In genomic region chr4:39976945-39977488, GRCh38 we compare ENCODE assay signal across 8 cellular contexts. TPM values are rescaled to one million over a fixed set of nuclear protein-coding genes. Genes with fewer than 3 reads are reported as not detected.
A peak's percentile ranks its signal among the peaks of the same experiment; 100 is the strongest.
DNase-seq lines count a peak whose midpoint lies in the region; ATAC-seq and TF ChIP-seq lines count a peak whose summit lies in the region.

No MANE protein-coding gene starts in this region.

- peaks cover 11% of the 10 kb centered on the region; the same call in 1 of the 2 replicates for H3F3A ChIP-seq in SU-DHL-6 (ENCODE audit: insufficient read depth)

- no peak for TF ChIP-seq POLR2A in gastrocnemius medialis (IDR thresholded peaks at IDR 0.05)

- H3K4me3 ChIP-seq in SU-DHL-6 (ENCODE audit: insufficient read depth, low read length, poor library complexity, severe bottlenecking) (peak overlapping the region; percentile 95), gastrocnemius medialis (peak overlapping the region; percentile 74 to 96 (median 94))

- no peaks in the 10 kb centered on the region for H3K9me2 ChIP-seq in SU-DHL-6 (replicated peaks; ENCODE audit: insufficient read depth, low read length)

- H3K27ac ChIP-seq in SU-DHL-6 (ENCODE audit: low read depth, low read length) = peak overlapping the region; percentile 79
- H3K27ac ChIP-seq in gastrocnemius medialis = peak overlapping the region; percentile 95 to 99 (median 98)

- peak overlapping the region; percentile 92 for H3K4me2 ChIP-seq in SU-DHL-6 (ENCODE audit: low read depth, low read length, poor library complexity, severe bottlenecking)

- peak; percentile 31 for DNase-seq in AG08396 (ENCODE audit: low spot score)
- DNase-seq in GM19238 (ENCODE audit: insufficient read length, low spot score) = peak; percentile 35
- DNase-seq in anterior cingulate cortex (lab: John Stamatoyannopoulos, UW) = peak in 46 of 58 donors; percentile 14 to 86 (median 52)
- DNase-seq in hypothalamus (lab: John Stamatoyannopoulos, UW) = peak in 40 of 51 donors; percentile 15 to 85 (median 56)
- peak in 1 of 2 donors; percentile 4 for DNase-seq in gastrocnemius medialis
- DNase-seq in NCI-H774 (lab: John Stamatoyannopoulos, UW) = no peak

- ATAC-seq in HG03354 (IDR thresholded peaks at IDR 0.05; ENCODE audit: poor library complexity, severe bottlenecking, unreplicated experiment) (peak; percentile 31), gastrocnemius medialis (peak; percentile 37 to 46)

- peaks cover 10 to 11% of the 10 kb centered on the region in 2 donors for H3K4me1 ChIP-seq in gastrocnemius medialis

- in situ Hi-C loops in gastrocnemius medialis (cut with MboI; ENCODE audit: low sequenced_read_pairs in 4 of 4) = loop anchor here (5.0 to 10.0 kb wide), 4 partner anchors 282 to 512 kb away; partner anchors contain the start of gene UBE2K (in 2 of the 4)

- H3K27me3 ChIP-seq in SU-DHL-6 (ENCODE audit: low read length) (no peaks in the 10 kb centered on the region), gastrocnemius medialis (no peaks in the 10 kb centered on the region)

- intact Hi-C loops in gastrocnemius medialis (cut with DNase I; ENCODE audit: low total_unique reads) = loop anchor here (1.0 kb wide), 5 partner anchors 80 to 508 kb away; partner anchors contain the start of genes UBE2K and UGDH

- H4K20me1 ChIP-seq in SU-DHL-6 (ENCODE audit: low read depth, low read length) = peaks cover under 1% of the 10 kb centered on the region; the same call in 1 of the 2 replicates

- peaks cover 10% of the 10 kb centered on the region; the same call in 1 of the 2 replicates for H3K36me3 ChIP-seq in SU-DHL-6 (ENCODE audit: low read length)
- H3K36me3 ChIP-seq in gastrocnemius medialis = peaks cover 0 to 9% of the 10 kb centered on the region in 2 donors

- H3K9me3 ChIP-seq in SU-DHL-6 (ENCODE audit: insufficient read depth, low read length) = no peaks in the 10 kb centered on the region
- H3K9me3 ChIP-seq in gastrocnemius medialis = no peaks in the 10 kb centered on the region

- peaks cover 52% of the 10 kb centered on the region for H3K79me2 ChIP-seq in SU-DHL-6 (ENCODE audit: insufficient read depth, low read length)

- peak overlapping the region; percentile 37 for H2AFZ ChIP-seq in SU-DHL-6 (ENCODE audit: low read depth, low read length, severe bottlenecking)

- peak overlapping the region; percentile 99 for H3K9ac ChIP-seq in SU-DHL-6 (ENCODE audit: low read length)

- TF ChIP-seq CTCF in SU-DHL-6 (IDR thresholded peaks at IDR 0.05; ENCODE audit: insufficient read depth, low read length, poor library complexity, severe bottlenecking) (no peak), gastrocnemius medialis (IDR thresholded peaks at IDR 0.05 in 4 of 5, conservative IDR thresholded peaks at IDR 0.05 in 1 of 5) (no peak)

RNA-seq across cellular contexts. Expression of gene PDS5A, which starts 0.7 kb away (rescaled TPM):
- total RNA-seq in gastrocnemius medialis = 10 to 100 TPM; 28.3 to 40.6 (median 36.7) TPM
